1 cellular context compared by ENCODE assay signal in the genomic region with DNA sequence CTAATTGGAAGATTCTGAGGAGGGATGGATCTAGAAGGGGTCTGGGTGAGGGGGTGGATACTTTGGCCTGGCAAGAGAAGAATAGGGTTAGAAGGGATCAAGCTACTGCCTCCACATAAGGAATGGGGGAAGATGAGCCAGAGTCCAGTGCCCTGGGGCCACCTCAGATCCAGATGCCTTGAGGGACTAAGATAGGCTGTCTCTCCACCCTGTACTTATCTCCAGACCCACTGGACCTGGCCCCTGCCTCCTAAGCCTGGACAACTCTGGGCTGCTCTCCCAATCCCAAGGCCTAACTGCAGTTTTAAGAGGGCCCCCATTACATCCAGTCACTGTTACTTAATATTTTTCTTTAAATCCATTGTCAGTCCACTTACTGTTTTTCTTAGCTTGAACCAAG.
TF ChIP-seq lines count a peak whose summit lies in the region.

No MANE protein-coding gene starts in this region.

TF ChIP-seq in HCT116, 20 proteins besides CTCF, POLR2A, EP300 and RAD21 (continued from another document):
- TF ChIP-seq, protein P1, sequence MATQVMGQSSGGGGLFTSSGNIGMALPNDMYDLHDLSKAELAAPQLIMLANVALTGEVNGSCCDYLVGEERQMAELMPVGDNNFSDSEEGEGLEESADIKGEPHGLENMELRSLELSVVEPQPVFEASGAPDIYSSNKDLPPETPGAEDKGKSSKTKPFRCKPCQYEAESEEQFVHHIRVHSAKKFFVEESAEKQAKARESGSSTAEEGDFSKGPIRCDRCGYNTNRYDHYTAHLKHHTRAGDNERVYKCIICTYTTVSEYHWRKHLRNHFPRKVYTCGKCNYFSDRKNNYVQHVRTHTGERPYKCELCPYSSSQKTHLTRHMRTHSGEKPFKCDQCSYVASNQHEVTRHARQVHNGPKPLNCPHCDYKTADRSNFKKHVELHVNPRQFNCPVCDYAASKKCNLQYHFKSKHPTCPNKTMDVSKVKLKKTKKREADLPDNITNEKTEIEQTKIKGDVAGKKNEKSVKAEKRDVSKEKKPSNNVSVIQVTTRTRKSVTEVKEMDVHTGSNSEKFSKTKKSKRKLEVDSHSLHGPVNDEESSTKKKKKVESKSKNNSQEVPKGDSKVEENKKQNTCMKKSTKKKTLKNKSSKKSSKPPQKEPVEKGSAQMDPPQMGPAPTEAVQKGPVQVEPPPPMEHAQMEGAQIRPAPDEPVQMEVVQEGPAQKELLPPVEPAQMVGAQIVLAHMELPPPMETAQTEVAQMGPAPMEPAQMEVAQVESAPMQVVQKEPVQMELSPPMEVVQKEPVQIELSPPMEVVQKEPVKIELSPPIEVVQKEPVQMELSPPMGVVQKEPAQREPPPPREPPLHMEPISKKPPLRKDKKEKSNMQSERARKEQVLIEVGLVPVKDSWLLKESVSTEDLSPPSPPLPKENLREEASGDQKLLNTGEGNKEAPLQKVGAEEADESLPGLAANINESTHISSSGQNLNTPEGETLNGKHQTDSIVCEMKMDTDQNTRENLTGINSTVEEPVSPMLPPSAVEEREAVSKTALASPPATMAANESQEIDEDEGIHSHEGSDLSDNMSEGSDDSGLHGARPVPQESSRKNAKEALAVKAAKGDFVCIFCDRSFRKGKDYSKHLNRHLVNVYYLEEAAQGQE (IDR thresholded peaks at IDR 0.05; ENCODE audit: low read depth) = no peak
- no peak for TF ChIP-seq ELF1 (IDR thresholded peaks at IDR 0.05; ENCODE audit: borderline replicate concordance, low read depth)
- TF ChIP-seq, protein P2, sequence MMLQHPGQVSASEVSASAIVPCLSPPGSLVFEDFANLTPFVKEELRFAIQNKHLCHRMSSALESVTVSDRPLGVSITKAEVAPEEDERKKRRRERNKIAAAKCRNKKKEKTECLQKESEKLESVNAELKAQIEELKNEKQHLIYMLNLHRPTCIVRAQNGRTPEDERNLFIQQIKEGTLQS (IDR thresholded peaks at IDR 0.05) = no peak
- TF ChIP-seq ZFX (IDR thresholded peaks at IDR 0.05) = no peak
- no peak for TF ChIP-seq ZNF274 (IDR thresholded peaks at IDR 0.05; ENCODE audit: low read depth, low read length)
